24 cellular contexts compared by ENCODE assay signal in genomic region chr2:241925821-241926441, GRCh38. TPM values are rescaled to one million over a fixed set of nuclear protein-coding genes. Genes with fewer than 3 reads are reported as not detected.
DNase-seq lines count a peak whose midpoint lies in the region; ATAC-seq, FAIRE-seq and TF ChIP-seq lines count a peak whose summit lies in the region.
"Had no signal": no experiment of that assay in that cellular context is flagged by ENCODE, and none has a peak within 500 bp of the region (broad histone marks: within the 10 kb centered on the region; RNA-seq: fewer than 3 reads in every experiment).

No MANE protein-coding gene starts in this region.

- H4K8ac ChIP-seq in H1 (ENCODE audit: extremely low read depth, insufficient read depth, low read length): peak overlapping the region; percentile 46; the same call in 1 of the 2 replicates

- POLR2A ChIA-PET in H1 (lab: Charles Lee; ENCODE audit: partially characterized antibody): no interaction called here
- POLR2A ChIA-PET in naive thymus-derived CD8-positive, alpha-beta T cell (lab: Charles Lee): no interaction called here

- CTCF ChIA-PET in H1 (lab: Charles Lee; ENCODE audit: partially characterized antibody): no interaction called here

- H3K23me2 ChIP-seq in H1 (ENCODE audit: low read depth, low read length): no peaks in the 10 kb centered on the region

- peak overlapping the region in 2 of 10 donors; percentile 36 to 59 for H3K4me3 Mint-ChIP-seq in naive thymus-derived CD8-positive, alpha-beta T cell
- no peak overlapping the region for H3K4me3 Mint-ChIP-seq in endothelial cell (ENCODE audit: unreplicated experiment)
- H3K4me3 Mint-ChIP-seq: CD4-positive, alpha-beta T cell; nephron had no signal

- H3K27ac Mint-ChIP-seq in naive thymus-derived CD8-positive, alpha-beta T cell: peak overlapping the region in 6 of 10 donors; percentile 11 to 84 (median 72)
- H3K27ac Mint-ChIP-seq in endothelial cell (ENCODE audit: unreplicated experiment): no peak overlapping the region
- H3K27ac Mint-ChIP-seq: CD4-positive, alpha-beta T cell had no signal

- H4K5ac ChIP-seq in H1 (ENCODE audit: insufficient read length, low read depth, low read length): no peak overlapping the region

- H3K56ac ChIP-seq in H1 (replicated peaks; ENCODE audit: insufficient read length, low read depth, low read length): no peak overlapping the region

- no peak for TF ChIP-seq POLR2A in H1 (IDR thresholded peaks at IDR 0.05; ENCODE audit: control extremely low read depth in 1 of 2, low read depth in 2 of 2, low read length in 2 of 2)

- 80% methylated on average over 21 of the region's 21 CpGs; no CpG with 5 or more reads in 1 of the 2 experiments for WGBS in H1 (ENCODE audit: extremely low coverage in 1 of 2, insufficient coverage in 1 of 2, insufficient read length in 1 of 2, insufficient replicate concordance in 2 of 2, low coverage in 1 of 2, low lambda C conversion rate in 2 of 2, missing lambda C conversion rate in 1 of 2), 2 experiments

- H2BK20ac ChIP-seq in H1 (ENCODE audit: low read length): no peak overlapping the region

- H3K79me1 ChIP-seq in H1 (ENCODE audit: low read depth, low read length): no peaks in the 10 kb centered on the region

- peaks cover 0 to 3% (median 0%) of the 10 kb centered on the region in 3 donors for H3K36me3 Mint-ChIP-seq in naive thymus-derived CD8-positive, alpha-beta T cell
- no peaks in the 10 kb centered on the region for H3K36me3 Mint-ChIP-seq in endothelial cell (ENCODE audit: low read depth, unreplicated experiment)

- H3K27ac ChIP-seq in H1 (ENCODE audit: low read depth, low read length): no peak overlapping the region
- H3K27ac ChIP-seq: suprapubic skin had no signal

- H3K9me3 ChIP-seq in H1 (ENCODE audit: insufficient read depth in 2 of 2, low read depth in 1 of 2, low read length in 1 of 2): no peaks in the 10 kb centered on the region
- H3K9me3 ChIP-seq: suprapubic skin had no signal

- DNase-seq in Right ventricle myocardium inferior (ENCODE audit: missing footprints) (no peak), left ventricle myocardium superior (no peak), H1 (ENCODE audit: low read depth in 1 of 2, low spot score in 2 of 2) (no peak), superior temporal gyrus (ENCODE audit: extremely low spot score) (peak; percentile 77), endothelial cell (ENCODE audit: low spot score) (no peak), NCI-H1694 (lab: John Stamatoyannopoulos, UW) (no peak)
- no peak for DNase-seq in naive thymus-derived CD8-positive, alpha-beta T cell
- DNase-seq: activated effector memory CD4-positive, alpha-beta T cell treated with Interleukin-2 at 50 U/mL for 16 hours; amniotic stem cell; CD4-positive, alpha-beta T cell; mammary epithelial cell; NCI-H187 treated with DMSO at 0.1 percent for 48 hours; NK-92 treated with Interleukin-12 subunit alpha and Interleukin-12 subunit beta, amount 100 ng/mL, for 24 hours; RPMI8226; stimulated activated CD4-positive, alpha-beta T cell treated with anti-CD3 and anti-CD28 coated beads, Interleukin-4, amount 100 ng/mL, for 4 hours had no signal

- no peaks in the 10 kb centered on the region for H3K9me3 Mint-ChIP-seq in naive thymus-derived CD8-positive, alpha-beta T cell
- H3K9me3 Mint-ChIP-seq in endothelial cell (ENCODE audit: unreplicated experiment): no peaks in the 10 kb centered on the region
- H3K9me3 Mint-ChIP-seq: CD4-positive, alpha-beta T cell; nephron had no signal

- no peaks in the 10 kb centered on the region for H4K20me1 ChIP-seq in H1 (replicated peaks in 1 of 2; ENCODE audit: control insufficient read depth in 1 of 2, insufficient read depth in 2 of 2, low read length in 2 of 2)

- no peak overlapping the region for H3K23ac ChIP-seq in H1 (ENCODE audit: insufficient read length)

- peaks cover 4 to 24% (median 12%) of the 10 kb centered on the region in 4 donors for H3K4me1 Mint-ChIP-seq in naive thymus-derived CD8-positive, alpha-beta T cell
- H3K4me1 Mint-ChIP-seq in endothelial cell (ENCODE audit: unreplicated experiment): peaks cover 7% of the 10 kb centered on the region

- no peaks in the 10 kb centered on the region for H3K79me2 ChIP-seq in H1 (ENCODE audit: control insufficient read depth in 1 of 2, insufficient read depth in 2 of 2, low read length in 2 of 2)

- H3K18ac ChIP-seq in H1 (ENCODE audit: extremely low read depth, low read length): no peak overlapping the region

- H3K27me3 ChIP-seq in H1 (replicated peaks in 1 of 4; ENCODE audit: control insufficient read depth in 3 of 4, extremely low read depth in 1 of 4, insufficient read depth in 3 of 4, low read length in 3 of 4): no peaks in the 10 kb centered on the region
- H3K27me3 ChIP-seq: suprapubic skin had no signal

- no peak overlapping the region for H3K4me3 ChIP-seq in H1 (ENCODE audit: extremely low read depth in 1 of 4, insufficient read depth in 2 of 4, low read depth in 3 of 4, low read length in 4 of 4)
- H3K4me3 ChIP-seq: K562, suprapubic skin had no signal

- no peak for TF ChIP-seq CTCF in H1 (IDR thresholded peaks at IDR 0.05; ENCODE audit: control extremely low read depth in 1 of 3, insufficient read depth in 1 of 3, low read depth in 1 of 3, low read length in 3 of 3)
- no peak for TF ChIP-seq CTCF in endothelial cell (IDR thresholded peaks at IDR 0.05; ENCODE audit: unreplicated experiment)

- no peak overlapping the region for H2AK5ac ChIP-seq in H1 (ENCODE audit: low read depth, low read length)

- no peak overlapping the region for H4K91ac ChIP-seq in H1 (replicated peaks; ENCODE audit: insufficient read length, low read length)

- intact Hi-C loops in Right ventricle myocardium inferior (cut with DNase I): no loop called here
- intact Hi-C loops in left ventricle myocardium superior (cut with micrococcal nuclease): no loop called here

- no peak overlapping the region for H3K9ac ChIP-seq in H1 (replicated peaks in 1 of 4; ENCODE audit: extremely low read depth in 1 of 4, low read depth in 3 of 4, low read length in 3 of 4)

- no peaks in the 10 kb centered on the region for H3K27me3 Mint-ChIP-seq in naive thymus-derived CD8-positive, alpha-beta T cell
- H3K27me3 Mint-ChIP-seq in endothelial cell (ENCODE audit: unreplicated experiment): peaks cover 7% of the 10 kb centered on the region
- H3K27me3 Mint-ChIP-seq: CD4-positive, alpha-beta T cell had no signal

- no peaks in the 10 kb centered on the region for H3K36me3 ChIP-seq in H1 (ENCODE audit: control insufficient read depth in 2 of 4, insufficient read depth in 4 of 4, low read length in 3 of 4)
- H3K36me3 ChIP-seq: suprapubic skin had no signal

- no peak for FAIRE-seq in H1 (lab: Jason Lieb, UNC)
- FAIRE-seq: GM12892, islet of Langerhans, K562 had no signal

- TF ChIP-seq RAD21 in H1 (IDR thresholded peaks at IDR 0.05 in 1 of 2, conservative IDR thresholded peaks at IDR 0.05 in 1 of 2; ENCODE audit: low read depth in 2 of 2, low read length in 2 of 2): no peak

- H3K4me1 ChIP-seq in H1 (replicated peaks in 1 of 4; ENCODE audit: control insufficient read depth in 3 of 4, insufficient read depth in 4 of 4, low read length in 3 of 4): peaks cover 0 to 3% (median under 1%) of the 10 kb centered on the region in 4 experiments; a peak in 2 of 7 replicates
- H3K4me1 ChIP-seq: suprapubic skin had no signal

- no peak overlapping the region for H3K4ac ChIP-seq in H1 (replicated peaks; ENCODE audit: insufficient read length, low read depth, low read length)

- H2AFZ ChIP-seq in H1 (ENCODE audit: low read length): no peak overlapping the region

- ATAC-seq in Right ventricle myocardium inferior (peak; percentile 23), left ventricle myocardium superior (no peak), GM19452 (IDR thresholded peaks at IDR 0.05; ENCODE audit: unreplicated experiment) (no peak)
- no peak for ATAC-seq in naive thymus-derived CD8-positive, alpha-beta T cell
- ATAC-seq: activated CD4-positive, CD25-positive, alpha-beta regulatory T cell treated with anti-CD3 and anti-CD28 coated beads, Interleukin-2, amount 50 U/mL, for 24 hours; K562 had no signal

- no peak overlapping the region for H2BK5ac ChIP-seq in H1 (ENCODE audit: low read depth, low read length)

- H2BK120ac ChIP-seq in H1 (replicated peaks; ENCODE audit: low read depth, low read length): no peak overlapping the region

- H3K4me2 ChIP-seq in H1 (ENCODE audit: insufficient read depth in 1 of 2, low read depth in 2 of 2, low read length in 2 of 2): no peak overlapping the region

- H2BK15ac ChIP-seq in H1 (ENCODE audit: low read length): no peak overlapping the region

- no peak overlapping the region for H3K14ac ChIP-seq in H1 (ENCODE audit: insufficient read length)

- TF ChIP-seq EP300 in H1 (IDR thresholded peaks at IDR 0.05; ENCODE audit: borderline replicate concordance in 1 of 2, low read depth in 2 of 2, low read length in 2 of 2): no peak

- H2BK12ac ChIP-seq in H1 (ENCODE audit: low read depth, low read length): no peak overlapping the region

TF ChIP-seq in H1, 55 proteins besides CTCF, POLR2A, EP300 and RAD21 (continues in another document):
- TF ChIP-seq TEAD4 (IDR thresholded peaks at IDR 0.05; ENCODE audit: low read depth, low read length): no peak
- TF ChIP-seq ASH2L (IDR thresholded peaks at IDR 0.05; ENCODE audit: low read length): no peak
- TF ChIP-seq CHD1 (IDR thresholded peaks at IDR 0.05; ENCODE audit: low read depth, low read length): no peak
- TF ChIP-seq POU5F1 (IDR thresholded peaks at IDR 0.05; ENCODE audit: low read depth, low read length): no peak
- TF ChIP-seq RBBP5 (IDR thresholded peaks at IDR 0.05; ENCODE audit: borderline replicate concordance, low read depth, low read length): no peak
- TF ChIP-seq TAF7 (optimal IDR thresholded peaks at IDR 0.05; ENCODE audit: borderline replicate concordance, low read depth, low read length): no peak
- TF ChIP-seq KDM1A (IDR thresholded peaks at IDR 0.05; ENCODE audit: borderline replicate concordance, low read length): no peak
- no peak for TF ChIP-seq CREB1 (IDR thresholded peaks at IDR 0.05)
- no peak for TF ChIP-seq BACH1 (IDR thresholded peaks at IDR 0.05; ENCODE audit: low read length)
- no peak for TF ChIP-seq CHD2 (IDR thresholded peaks at IDR 0.05; ENCODE audit: low read length)

RNA-seq across cellular contexts. Expression of gene RTP5, which starts 56.4 kb away (rescaled TPM):
- total RNA-seq in Right ventricle myocardium inferior: not detected
- total RNA-seq in left ventricle myocardium superior: not detected
- total RNA-seq in H1 (2021; fragmentation: NEBNext Ultra II Directional; extraction: Animal tissue kit (Norgen Biotek cat#: 25700)): not detected in 2 replicates
- polyA plus RNA-seq in H1 (2011; rRNA removed): 0.03 TPM in 1 of 2 replicates, not detected in the other
- polyA plus RNA-seq in H1 (2011; cell fraction: cytosol; rRNA removed): not detected
- not detected for polyA plus RNA-seq in H1 (2011; cell fraction: nucleus; rRNA removed)
- not detected in 4 replicates for polyA plus RNA-seq in H1 (2012, experiment 1 of 2)
- not detected for polyA plus RNA-seq in H1 (2012, experiment 2 of 2)
- polyA plus RNA-seq in H1 (2013, experiment 1 of 2): not detected
- not detected for polyA plus RNA-seq in H1 (2013, experiment 2 of 2)
- polyA minus RNA-seq in H1 (2011; rRNA and poly(A)+ RNA removed): not detected in 2 replicates
- not detected for polyA minus RNA-seq in H1 (2011; cell fraction: cytosol; rRNA and poly(A)+ RNA removed)
- not detected for polyA minus RNA-seq in H1 (2011; cell fraction: nucleus; rRNA and poly(A)+ RNA removed)
- total RNA-seq in naive thymus-derived CD8-positive, alpha-beta T cell: not detected
- polyA plus RNA-seq in naive thymus-derived CD8-positive, alpha-beta T cell: not detected
- total RNA-seq in endothelial cell (ENCODE audit: unreplicated experiment): not detected
- total RNA-seq: chondrocyte, K562, mammary epithelial cell, NCI-H460, suprapubic skin had no signal
- polyA plus RNA-seq: K562, mammary epithelial cell had no signal
